In genomic region chr20:51400051-51400926, GRCh38 we compare ENCODE assay signal across 9 cellular contexts.
DNase-seq lines count a peak whose midpoint lies in the region; ATAC-seq lines count a peak whose summit lies in the region.
"Had no signal": no experiment of that assay in that cellular context is flagged by ENCODE, and none has a peak within 500 bp of the region (broad histone marks: within the 10 kb centered on the region; RNA-seq: fewer than 3 reads in every experiment).

No MANE protein-coding gene starts in this region.

- no peaks in the 10 kb centered on the region for H3K27me3 ChIP-seq in CD4-positive, CD25-positive, alpha-beta regulatory T cell (ENCODE audit: control insufficient read depth, insufficient read depth, low read length)

- H3K27ac Mint-ChIP-seq in CD4-positive, CD25-positive, alpha-beta regulatory T cell = peak overlapping the region; percentile 97 to 100 (median 99)
- H3K27ac Mint-ChIP-seq in IgD-negative memory B cell = peak overlapping the region; percentile 92 to 100 (median 98)
- H3K27ac Mint-ChIP-seq in activated T-cell treated with anti-CD3 and anti-CD28 coated beads, Interleukin-2, amount 50 U/mL, for 72 hours = peak overlapping the region; percentile 97

- H3K27me3 Mint-ChIP-seq in CD4-positive, CD25-positive, alpha-beta regulatory T cell = no peaks in the 10 kb centered on the region
- peaks cover 2% of the 10 kb centered on the region for H3K27me3 Mint-ChIP-seq in IgD-negative memory B cell
- no peaks in the 10 kb centered on the region for H3K27me3 Mint-ChIP-seq in activated T-cell treated with anti-CD3 and anti-CD28 coated beads, Interleukin-2, amount 50 U/mL, for 72 hours (ENCODE audit: low read depth)

- H3K36me3 Mint-ChIP-seq in CD4-positive, CD25-positive, alpha-beta regulatory T cell = peaks cover 29% of the 10 kb centered on the region
- H3K36me3 Mint-ChIP-seq in IgD-negative memory B cell = peaks cover 3% of the 10 kb centered on the region
- H3K36me3 Mint-ChIP-seq in activated T-cell treated with anti-CD3 and anti-CD28 coated beads, Interleukin-2, amount 50 U/mL, for 72 hours (ENCODE audit: insufficient read depth in 2 of 2) = peaks cover 24 to 46% of the 10 kb centered on the region in 2 donors

- H3K36me3 ChIP-seq in CD4-positive, CD25-positive, alpha-beta regulatory T cell (ENCODE audit: control insufficient read depth, insufficient read depth, low read length) = peaks cover 12% of the 10 kb centered on the region

- peaks cover 36 to 68% (median 59%) of the 10 kb centered on the region in 4 donors for H3K4me1 Mint-ChIP-seq in CD4-positive, CD25-positive, alpha-beta regulatory T cell
- H3K4me1 Mint-ChIP-seq in IgD-negative memory B cell = peaks cover 54 to 69% (median 62%) of the 10 kb centered on the region in 3 donors
- H3K4me1 Mint-ChIP-seq in activated T-cell treated with anti-CD3 and anti-CD28 coated beads, Interleukin-2, amount 50 U/mL, for 72 hours (ENCODE audit: low read depth) = peaks cover 69% of the 10 kb centered on the region

- peak; percentile 63 to 92 (median 79) for DNase-seq in CD4-positive, CD25-positive, alpha-beta regulatory T cell
- peak; percentile 81 to 83 for DNase-seq in activated T-cell treated with anti-CD3 and anti-CD28 coated beads, Interleukin-2, amount 50 U/mL, for 72 hours
- DNase-seq in stimulated activated CD4-positive, alpha-beta T cell treated with anti-CD3 and anti-CD28 coated beads, Interleukin-15, amount 100 ng/mL, for 1 hour (ENCODE audit: low read depth in 1 of 2, low spot score in 1 of 2) = peak; percentile 42 to 49
- DNase-seq in glomerular visceral epithelial cell (ENCODE audit: extremely low spot score) (no peak), NCI-H146 treated with DMSO at 0.1 percent for 48 hours (lab: John Stamatoyannopoulos, UW; ENCODE audit: unreplicated experiment) (no peak), NCI-H2227 treated with DMSO at 0.1 percent for 48 hours (lab: John Stamatoyannopoulos, UW) (no peak)

- H3K4me1 ChIP-seq in CD4-positive, CD25-positive, alpha-beta regulatory T cell (ENCODE audit: control insufficient read depth, insufficient read depth, low read length, poor library complexity, severe bottlenecking) = peaks cover 63% of the 10 kb centered on the region
- H3K4me1 ChIP-seq: parathyroid adenoma had no signal

- H3K27ac ChIP-seq in CD4-positive, CD25-positive, alpha-beta regulatory T cell (ENCODE audit: insufficient read depth, low read length, poor library complexity, severe bottlenecking) = peak overlapping the region; percentile 95
- H3K27ac ChIP-seq: parathyroid adenoma had no signal

- H3K9me3 Mint-ChIP-seq in CD4-positive, CD25-positive, alpha-beta regulatory T cell = no peaks in the 10 kb centered on the region
- H3K9me3 Mint-ChIP-seq in IgD-negative memory B cell = no peaks in the 10 kb centered on the region
- H3K9me3 Mint-ChIP-seq in activated T-cell treated with anti-CD3 and anti-CD28 coated beads, Interleukin-2, amount 50 U/mL, for 72 hours = no peaks in the 10 kb centered on the region

- no peaks in the 10 kb centered on the region for H3K9me3 ChIP-seq in CD4-positive, CD25-positive, alpha-beta regulatory T cell (ENCODE audit: control insufficient read depth in 2 of 2, low read length in 2 of 2)

- peak overlapping the region; percentile 62 for H3K4me3 ChIP-seq in CD4-positive, CD25-positive, alpha-beta regulatory T cell (ENCODE audit: low read depth, low read length)

- peak overlapping the region; percentile 66 to 91 (median 80) for H3K4me3 Mint-ChIP-seq in CD4-positive, CD25-positive, alpha-beta regulatory T cell
- H3K4me3 Mint-ChIP-seq in IgD-negative memory B cell = peak overlapping the region; percentile 53 to 92 (median 84)
- peak overlapping the region; percentile 77 to 87 for H3K4me3 Mint-ChIP-seq in activated T-cell treated with anti-CD3 and anti-CD28 coated beads, Interleukin-2, amount 50 U/mL, for 72 hours

- peak; percentile 69 to 75 for ATAC-seq in CD4-positive, CD25-positive, alpha-beta regulatory T cell (ENCODE audit: low read depth in 2 of 2)
- ATAC-seq in GM21381 (IDR thresholded peaks at IDR 0.05; ENCODE audit: unreplicated experiment) = peak; percentile 62
- ATAC-seq in activated T-cell treated with anti-CD3 and anti-CD28 coated beads, Interleukin-2, amount 50 U/mL, for 72 hours (replicated peaks in 1 of 2) = peak; percentile 63 to 68

Comparison
In these comparisons a context has a peak if more than half of its experiments do, and no peak if none do; other contexts are left out.
1. DNase-seq: peak in CD4-positive, CD25-positive, alpha-beta regulatory T cell (3 of 3), activated T-cell treated with anti-CD3 and anti-CD28 coated beads, Interleukin-2, amount 50 U/mL, for 72 hours (2 of 2) and stimulated activated CD4-positive, alpha-beta T cell treated with anti-CD3 and anti-CD28 coated beads, Interleukin-15, amount 100 ng/mL, for 1 hour (2 of 2); none in glomerular visceral epithelial cell (single experiment), NCI-H146 treated with DMSO at 0.1 percent for 48 hours (single experiment) and NCI-H2227 treated with DMSO at 0.1 percent for 48 hours (single experiment).
2. Peak in every context shown above with its lines, with median percentiles within 50 percentile points of each other: ATAC-seq, H3K27ac Mint-ChIP-seq and H3K4me3 Mint-ChIP-seq.